In the genomic region with DNA sequence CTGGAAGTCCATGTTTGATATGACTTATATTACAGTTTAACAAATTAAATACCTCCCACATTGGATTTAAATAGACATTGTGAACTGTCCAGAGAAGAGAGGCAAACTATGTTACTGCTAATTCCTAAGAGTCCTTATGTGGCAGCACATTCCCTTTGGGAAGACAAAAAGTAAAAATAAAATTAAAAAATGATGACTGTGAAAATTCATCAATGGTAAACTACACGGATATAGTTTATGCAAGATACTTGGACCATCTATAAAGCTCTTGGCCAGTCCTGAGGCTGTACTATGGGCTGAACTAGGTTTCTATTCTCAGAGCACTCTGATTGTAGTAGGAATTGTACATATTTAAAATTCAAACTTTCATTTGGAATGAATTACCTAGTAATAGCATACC, we compare ENCODE assay signal across 2 cellular contexts.
TF ChIP-seq lines count a peak whose summit lies in the region.

No MANE protein-coding gene starts in this region.

TF ChIP-seq in HepG2, 621 proteins besides CTCF, POLR2A, EP300 and RAD21 (continued from another document):
- TF ChIP-seq, protein P1, sequence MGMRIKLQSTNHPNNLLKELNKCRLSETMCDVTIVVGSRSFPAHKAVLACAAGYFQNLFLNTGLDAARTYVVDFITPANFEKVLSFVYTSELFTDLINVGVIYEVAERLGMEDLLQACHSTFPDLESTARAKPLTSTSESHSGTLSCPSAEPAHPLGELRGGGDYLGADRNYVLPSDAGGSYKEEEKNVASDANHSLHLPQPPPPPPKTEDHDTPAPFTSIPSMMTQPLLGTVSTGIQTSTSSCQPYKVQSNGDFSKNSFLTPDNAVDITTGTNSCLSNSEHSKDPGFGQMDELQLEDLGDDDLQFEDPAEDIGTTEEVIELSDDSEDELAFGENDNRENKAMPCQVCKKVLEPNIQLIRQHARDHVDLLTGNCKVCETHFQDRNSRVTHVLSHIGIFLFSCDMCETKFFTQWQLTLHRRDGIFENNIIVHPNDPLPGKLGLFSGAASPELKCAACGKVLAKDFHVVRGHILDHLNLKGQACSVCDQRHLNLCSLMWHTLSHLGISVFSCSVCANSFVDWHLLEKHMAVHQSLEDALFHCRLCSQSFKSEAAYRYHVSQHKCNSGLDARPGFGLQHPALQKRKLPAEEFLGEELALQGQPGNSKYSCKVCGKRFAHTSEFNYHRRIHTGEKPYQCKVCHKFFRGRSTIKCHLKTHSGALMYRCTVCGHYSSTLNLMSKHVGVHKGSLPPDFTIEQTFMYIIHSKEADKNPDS (CRISPR knock-in tag; IDR thresholded peaks at IDR 0.05) = no peak
- TF ChIP-seq NFYB (CRISPR knock-in tag; IDR thresholded peaks at IDR 0.05) (no peak), FOXA3 (CRISPR knock-in tag; IDR thresholded peaks at IDR 0.05) (no peak)

TF ChIP-seq in K562, 482 proteins besides CTCF, POLR2A, EP300 and RAD21 (continued from another document):
- TF ChIP-seq, protein P2, sequence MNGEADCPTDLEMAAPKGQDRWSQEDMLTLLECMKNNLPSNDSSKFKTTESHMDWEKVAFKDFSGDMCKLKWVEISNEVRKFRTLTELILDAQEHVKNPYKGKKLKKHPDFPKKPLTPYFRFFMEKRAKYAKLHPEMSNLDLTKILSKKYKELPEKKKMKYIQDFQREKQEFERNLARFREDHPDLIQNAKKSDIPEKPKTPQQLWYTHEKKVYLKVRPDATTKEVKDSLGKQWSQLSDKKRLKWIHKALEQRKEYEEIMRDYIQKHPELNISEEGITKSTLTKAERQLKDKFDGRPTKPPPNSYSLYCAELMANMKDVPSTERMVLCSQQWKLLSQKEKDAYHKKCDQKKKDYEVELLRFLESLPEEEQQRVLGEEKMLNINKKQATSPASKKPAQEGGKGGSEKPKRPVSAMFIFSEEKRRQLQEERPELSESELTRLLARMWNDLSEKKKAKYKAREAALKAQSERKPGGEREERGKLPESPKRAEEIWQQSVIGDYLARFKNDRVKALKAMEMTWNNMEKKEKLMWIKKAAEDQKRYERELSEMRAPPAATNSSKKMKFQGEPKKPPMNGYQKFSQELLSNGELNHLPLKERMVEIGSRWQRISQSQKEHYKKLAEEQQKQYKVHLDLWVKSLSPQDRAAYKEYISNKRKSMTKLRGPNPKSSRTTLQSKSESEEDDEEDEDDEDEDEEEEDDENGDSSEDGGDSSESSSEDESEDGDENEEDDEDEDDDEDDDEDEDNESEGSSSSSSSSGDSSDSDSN (IDR thresholded peaks at IDR 0.05; ENCODE audit: borderline replicate concordance in 1 of 2, low read depth in 2 of 2, low read length in 2 of 2) = no peak
- no peak for TF ChIP-seq HNRNPUL1 (IDR thresholded peaks at IDR 0.05; ENCODE audit: low read length)
- no peak for TF ChIP-seq RFX5 (IDR thresholded peaks at IDR 0.05; ENCODE audit: low read depth, low read length)
- TF ChIP-seq BDP1 (IDR thresholded peaks at IDR 0.05; ENCODE audit: insufficient read depth, insufficient read length) = no peak
TF ChIP-seq in K562: peak in this region for 4.
